In genomic region chr11:57094206-57094940, GRCh38 we compare ENCODE assay signal across 26 cellular contexts.
DNase-seq lines count a peak whose midpoint lies in the region; ATAC-seq and TF ChIP-seq lines count a peak whose summit lies in the region.
"Had no signal": no experiment of that assay in that cellular context is flagged by ENCODE, and none has a peak within 500 bp of the region (broad histone marks: within the 10 kb centered on the region; RNA-seq: fewer than 3 reads in every experiment).

No MANE protein-coding gene starts in this region.

- ATAC-seq in HG03139 (IDR thresholded peaks at IDR 0.05; ENCODE audit: unreplicated experiment) (no peak), HG03571 (IDR thresholded peaks at IDR 0.05; ENCODE audit: unreplicated experiment) (no peak)
- ATAC-seq: esophagus mucosa, left lung, psoas muscle had no signal

- H3K36me3 ChIP-seq in hepatocyte (replicated peaks; ENCODE audit: insufficient read depth, low read depth) = no peaks in the 10 kb centered on the region
- H3K36me3 ChIP-seq: left lung, Peyer's patch, thyroid gland had no signal

- peaks cover 0 to 6% (median 2%) of the 10 kb centered on the region in 3 donors for H3K27me3 Mint-ChIP-seq in immature natural killer cell (ENCODE audit: low read depth in 3 of 3)
- H3K27me3 Mint-ChIP-seq: activated CD4-positive, alpha-beta memory T cell treated with anti-CD3 and anti-CD28 coated beads, Interleukin-2, amount 10 ng/mL, durations not matched to agents 7 days and 5 days had no signal

- no peaks in the 10 kb centered on the region for H3K79me2 ChIP-seq in hepatocyte

- DNase-seq in HCEC 1CT (peak; percentile 45), amniotic epithelial cell (ENCODE audit: low read depth) (peak; percentile 78), hepatocyte (ENCODE audit: low spot score) (peak; percentile 21), immature natural killer cell (no peak), DMS53 (lab: John Stamatoyannopoulos, UW) (no peak)
- DNase-seq: activated CD4-positive, alpha-beta memory T cell treated with anti-CD3 and anti-CD28 coated beads, Interleukin-2, amount 10 ng/mL, durations not matched to agents 7 days and 5 days; activated CD4-positive, CD25-positive, alpha-beta regulatory T cell; activated naive CD4-positive, alpha-beta T cell treated with anti-CD3 and anti-CD28 coated beads, Interleukin-2, amount 10 ng/mL, durations not matched to agents 7 days and 5 days; activated T-cell treated with anti-CD3 and anti-CD28 coated beads, Interleukin-2, amount 50 U/mL, for 1 hour; anterior cingulate cortex; effector CD8-positive, alpha-beta T cell; KG1; left lung; NCI-H2029 treated with DMSO at 0.1 percent for 48 hours; NCI-H510A treated with DMSO at 0.1 percent for 48 hours; NK-92 treated with Interleukin-12 subunit alpha and Interleukin-12 subunit beta, amount 100 ng/mL, for 24 hours; Peyer's patch; psoas muscle; SK-N-SH; stimulated activated naive CD4-positive, alpha-beta T cell treated with Interleukin-2 at 50 U/mL for 16 hours; T-helper 9 cell; thyroid gland had no signal

- no peaks in the 10 kb centered on the region for H3K4me1 Mint-ChIP-seq in immature natural killer cell
- H3K4me1 Mint-ChIP-seq: activated CD4-positive, alpha-beta memory T cell treated with anti-CD3 and anti-CD28 coated beads, Interleukin-2, amount 10 ng/mL, durations not matched to agents 7 days and 5 days; activated naive CD4-positive, alpha-beta T cell treated with anti-CD3 and anti-CD28 coated beads, Interleukin-2, amount 10 ng/mL, durations not matched to agents 7 days and 5 days had no signal

- H3K27ac ChIP-seq in hepatocyte = no peak overlapping the region
- H3K27ac ChIP-seq: left lung, Peyer's patch, psoas muscle, skin epidermis, thyroid gland had no signal

- TF ChIP-seq CTCF in hepatocyte (IDR thresholded peaks at IDR 0.05; ENCODE audit: poor library complexity) = no peak

- H3K4me3 Mint-ChIP-seq in immature natural killer cell = no peak overlapping the region
- H3K4me3 Mint-ChIP-seq: activated CD4-positive, alpha-beta memory T cell treated with anti-CD3 and anti-CD28 coated beads, Interleukin-2, amount 10 ng/mL, durations not matched to agents 7 days and 5 days; activated naive CD4-positive, alpha-beta T cell treated with anti-CD3 and anti-CD28 coated beads, Interleukin-2, amount 10 ng/mL, durations not matched to agents 7 days and 5 days had no signal

- no peaks in the 10 kb centered on the region for H3K4me1 ChIP-seq in hepatocyte (ENCODE audit: insufficient read depth)
- H3K4me1 ChIP-seq: left lung, Peyer's patch, psoas muscle, thyroid gland had no signal

- H3K4me3 ChIP-seq in hepatocyte = no peak overlapping the region
- H3K4me3 ChIP-seq: left lung, Peyer's patch, psoas muscle, skin epidermis, thyroid gland had no signal

- H3K9me3 Mint-ChIP-seq in immature natural killer cell = peaks cover 0 to 6% (median under 1%) of the 10 kb centered on the region in 6 donors
- H3K9me3 Mint-ChIP-seq: activated CD4-positive, alpha-beta memory T cell treated with anti-CD3 and anti-CD28 coated beads, Interleukin-2, amount 10 ng/mL, durations not matched to agents 7 days and 5 days; activated naive CD4-positive, alpha-beta T cell treated with anti-CD3 and anti-CD28 coated beads, Interleukin-2, amount 10 ng/mL, durations not matched to agents 7 days and 5 days had no signal

- H3K9me3 ChIP-seq in hepatocyte (ENCODE audit: low read depth) = no peaks in the 10 kb centered on the region
- H3K9me3 ChIP-seq: left lung, Peyer's patch, psoas muscle, SK-N-SH, thyroid gland had no signal

- no peak overlapping the region for H2AFZ ChIP-seq in hepatocyte

- H4K20me1 ChIP-seq in hepatocyte (ENCODE audit: insufficient read depth, poor library complexity, severe bottlenecking) = no peaks in the 10 kb centered on the region

- no peak overlapping the region for H3K27ac Mint-ChIP-seq in immature natural killer cell
- H3K27ac Mint-ChIP-seq: activated CD4-positive, alpha-beta memory T cell treated with anti-CD3 and anti-CD28 coated beads, Interleukin-2, amount 10 ng/mL, durations not matched to agents 7 days and 5 days; activated naive CD4-positive, alpha-beta T cell treated with anti-CD3 and anti-CD28 coated beads, Interleukin-2, amount 10 ng/mL, durations not matched to agents 7 days and 5 days had no signal

- H3K36me3 Mint-ChIP-seq in immature natural killer cell = no peaks in the 10 kb centered on the region
- H3K36me3 Mint-ChIP-seq: activated naive CD4-positive, alpha-beta T cell treated with anti-CD3 and anti-CD28 coated beads, Interleukin-2, amount 10 ng/mL, durations not matched to agents 7 days and 5 days had no signal

- no peaks in the 10 kb centered on the region for H3K27me3 ChIP-seq in hepatocyte
- H3K27me3 ChIP-seq: left lung, Peyer's patch, thyroid gland had no signal

- no peak overlapping the region for H3K4me2 ChIP-seq in hepatocyte
- H3K4me2 ChIP-seq: SK-N-SH had no signal

- 61% methylated on average over 1 of the region's 1 CpG for WGBS in hepatocyte (ENCODE audit: low lambda C conversion rate, missing lambda C conversion rate)

- H3K9me2 ChIP-seq in hepatocyte (replicated peaks; ENCODE audit: insufficient read depth) = no peaks in the 10 kb centered on the region
- H3K9me2 ChIP-seq: SK-N-SH had no signal

Comparison
In these comparisons a context has a peak if more than half of its experiments do, and no peak if none do; other contexts are left out.
1. DNase-seq: peak in HCEC 1CT (single experiment), amniotic epithelial cell (single experiment) and hepatocyte (single experiment); none in immature natural killer cell (0 of 3) and DMS53 (single experiment).